Comparison of ENCODE assay signal across 1 cellular context in genomic region chr9:127158995-127159801, GRCh38.
TF ChIP-seq lines count a peak whose summit lies in the region.

No MANE protein-coding gene starts in this region.

TF ChIP-seq in WTC11, 78 proteins besides CTCF, POLR2A, EP300 and RAD21 (continued from another document and continues in another):
- TF ChIP-seq AR (CRISPR knock-in tag; IDR thresholded peaks at IDR 0.05) (0 out of 2 replicates have a peak, but pooled peaks have one; percentile 28), ETV6 (CRISPR knock-in tag; IDR thresholded peaks at IDR 0.05) (peak; percentile 92), MYBL2 (CRISPR knock-in tag; IDR thresholded peaks at IDR 0.05) (0 out of 2 replicates have a peak, but pooled peaks have one; percentile 84), ZBTB21 (CRISPR knock-in tag; IDR thresholded peaks at IDR 0.05; ENCODE audit: borderline replicate concordance) (peak; percentile 76; the same call in 1 of the 2 replicates), FOXP1 (CRISPR knock-in tag; IDR thresholded peaks at IDR 0.05; ENCODE audit: borderline replicate concordance) (peak; percentile 96), ATF1 (CRISPR knock-in tag; IDR thresholded peaks at IDR 0.05) (no peak), PRDM15 (CRISPR knock-in tag; IDR thresholded peaks at IDR 0.05) (peak; percentile 42; the same call in 1 of the 2 replicates), USF2 (CRISPR knock-in tag; IDR thresholded peaks at IDR 0.05) (peak; percentile 85), ZNF425 (CRISPR knock-in tag; conservative IDR thresholded peaks at IDR 0.05) (no peak), E2F1 (CRISPR knock-in tag; IDR thresholded peaks at IDR 0.05) (0 out of 2 replicates have a peak, but pooled peaks have one; percentile 23), KAT7 (CRISPR knock-in tag; IDR thresholded peaks at IDR 0.05; ENCODE audit: borderline replicate concordance) (peak; percentile 54; the same call in 1 of the 2 replicates), ARID4B (CRISPR knock-in tag; IDR thresholded peaks at IDR 0.05; ENCODE audit: borderline replicate concordance) (peak; percentile 93), ZNF281 (CRISPR knock-in tag; IDR thresholded peaks at IDR 0.05) (peak; percentile 63; the same call in 1 of the 2 replicates), ELF4 (CRISPR knock-in tag; IDR thresholded peaks at IDR 0.05; ENCODE audit: low read depth) (no peak; the same call in 1 of the 2 replicates), ZNF671 (CRISPR knock-in tag; IDR thresholded peaks at IDR 0.05) (peak; percentile 58; the same call in 1 of the 2 replicates), SMAD3 (CRISPR knock-in tag; IDR thresholded peaks at IDR 0.05; ENCODE audit: borderline replicate concordance) (peak; percentile 98), TCF7 (CRISPR knock-in tag; IDR thresholded peaks at IDR 0.05; ENCODE audit: low read depth) (peak; percentile 50; the same call in 1 of the 2 replicates), ESRRA (CRISPR knock-in tag; IDR thresholded peaks at IDR 0.05; ENCODE audit: borderline replicate concordance) (peak; percentile 90), ZNF532 (CRISPR knock-in tag; IDR thresholded peaks at IDR 0.05; ENCODE audit: borderline replicate concordance) (0 out of 2 replicates have a peak, but pooled peaks have one; percentile 32), FOXK1 (CRISPR knock-in tag; IDR thresholded peaks at IDR 0.05) (peak; percentile 96), CDX4 (CRISPR knock-in tag; IDR thresholded peaks at IDR 0.05; ENCODE audit: borderline replicate concordance) (no peak), SP1 (CRISPR knock-in tag; conservative IDR thresholded peaks at IDR 0.05) (peak; percentile 57; the same call in 1 of the 2 replicates), TP53 (CRISPR knock-in tag; IDR thresholded peaks at IDR 0.05) (0 out of 2 replicates have a peak, but pooled peaks have one; percentile 63), ZNF138 (CRISPR knock-in tag; conservative IDR thresholded peaks at IDR 0.05) (0 out of 2 replicates have a peak, but pooled peaks have one; percentile 39)
